2 cellular contexts compared by ENCODE assay signal in the genomic region with DNA sequence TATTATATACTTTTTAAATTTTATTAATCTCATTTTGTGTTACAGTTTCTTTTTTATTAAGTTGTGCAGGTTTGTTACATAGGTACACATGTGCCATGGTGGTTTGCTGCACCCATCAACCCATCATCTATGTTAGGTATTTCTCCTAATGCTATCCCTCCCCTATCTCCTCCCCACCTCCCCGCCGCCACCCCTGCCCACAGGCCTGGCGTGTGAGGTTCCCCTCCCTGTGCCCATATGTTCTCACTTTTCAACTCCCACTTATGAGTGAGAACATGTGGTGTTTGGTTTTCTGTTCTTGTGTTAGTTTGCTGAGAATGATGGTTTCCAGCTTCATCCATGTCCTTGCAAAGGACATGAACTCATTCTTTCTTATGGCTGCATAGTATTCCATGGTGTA. TPM values are rescaled to one million over a fixed set of nuclear protein-coding genes. Genes with fewer than 3 reads are reported as not detected.
"Had no signal": no experiment of that assay in that cellular context is flagged by ENCODE, and none has a peak within 500 bp of the region (broad histone marks: within the 10 kb centered on the region; RNA-seq: fewer than 3 reads in every experiment).

No MANE protein-coding gene starts in this region.

RNA-seq across cellular contexts. Expression of a gene that starts 29.8 kb away (rescaled TPM):
- total RNA-seq: thoracic aorta, vagina had no signal
